ENCODE assay signal across 8 cellular contexts in genomic region chr20:23363257-23363649, GRCh38. TPM values are rescaled to one million over a fixed set of nuclear protein-coding genes. Genes with fewer than 3 reads are reported as not detected.
DNase-seq lines count a peak whose midpoint lies in the region; ATAC-seq and TF ChIP-seq lines count a peak whose summit lies in the region.

No MANE protein-coding gene starts in this region.

- peak overlapping the region; percentile 95 for H3K4me3 ChIP-seq in GM23338
- peak overlapping the region; percentile 90 for H3K4me3 ChIP-seq in skeletal muscle satellite cell (ENCODE audit: low read length)

- no peaks in the 10 kb centered on the region for H3K27me3 ChIP-seq in GM23338 (ENCODE audit: insufficient read depth)
- H3K27me3 ChIP-seq in skeletal muscle satellite cell (ENCODE audit: control insufficient read depth, insufficient read depth, low read length) = no peaks in the 10 kb centered on the region

- H3K4me1 ChIP-seq in GM23338 (ENCODE audit: insufficient read depth) (peaks cover 22% of the 10 kb centered on the region; the same call in 1 of the 2 replicates), skeletal muscle satellite cell (ENCODE audit: control insufficient read depth, insufficient read depth, low read length) (peaks cover 49% of the 10 kb centered on the region)

- ATAC-seq in GM23338 = no peak

- H2AFZ ChIP-seq in GM23338 = no peak overlapping the region

- H3K79me2 ChIP-seq in GM23338 (replicated peaks; ENCODE audit: insufficient read depth) = peaks cover 51% of the 10 kb centered on the region

- H3K4me2 ChIP-seq in GM23338 = peak overlapping the region; percentile 94
- peak overlapping the region; percentile 96 for H3K4me2 ChIP-seq in skeletal muscle satellite cell (ENCODE audit: low read length)

- no peaks in the 10 kb centered on the region for H3K9me2 ChIP-seq in GM23338 (ENCODE audit: insufficient read depth)

- H3F3A ChIP-seq in GM23338 (replicated peaks; ENCODE audit: low read depth) = peaks cover 4% of the 10 kb centered on the region; the same call in 1 of the 2 replicates

- POLR2A ChIA-PET in HEK293T (lab: Yijun Ruan, JAX) = interaction anchor here (2.3 kb wide), 1 partner anchor 13 kb away, joined by 7 read pairs; the partner anchor contains the start of gene NXT1

- H3K27me3 Mint-ChIP-seq in GM23338 (ENCODE audit: insufficient read depth, low read depth, poor library complexity) = peaks cover 22% of the 10 kb centered on the region

- H3K27ac ChIP-seq in GM23338 (ENCODE audit: low read depth) = no peak overlapping the region
- H3K27ac ChIP-seq in VCaP = peak overlapping the region; percentile 99

- no peaks in the 10 kb centered on the region for H3K9me3 Mint-ChIP-seq in GM23338

- no peak for DNase-seq in GM23338 (ENCODE audit: low spot score)
- peak; percentile 50 for DNase-seq in germinal center (ENCODE audit: low spot score)
- no peak for DNase-seq in HuH-7.5 (ENCODE audit: low spot score)
- no peak for DNase-seq in NCI-H748 (lab: John Stamatoyannopoulos, UW; ENCODE audit: unreplicated experiment)
- DNase-seq in HEK293T (ENCODE audit: extremely low spot score) = no peak
- DNase-seq in NCI-H2081 (lab: John Stamatoyannopoulos, UW) = no peak

- no peak overlapping the region for H3K27ac Mint-ChIP-seq in GM23338

- CTCF ChIA-PET in HEK293T (lab: Yijun Ruan, JAX) = no interaction called here

- H3K4me3 Mint-ChIP-seq in GM23338 = peak overlapping the region; percentile 90

- peaks cover 22% of the 10 kb centered on the region for H3K36me3 Mint-ChIP-seq in GM23338 (ENCODE audit: low read depth)

- no peak for TF ChIP-seq CTCF in GM23338 (conservative IDR thresholded peaks at IDR 0.05; ENCODE audit: low read depth in 2 of 2)
- no peak for TF ChIP-seq CTCF in VCaP (conservative IDR thresholded peaks at IDR 0.05)

- H3K9me3 ChIP-seq in skeletal muscle satellite cell (replicated peaks; ENCODE audit: low read length) = no peaks in the 10 kb centered on the region

- peaks cover 37% of the 10 kb centered on the region for H3K4me1 Mint-ChIP-seq in GM23338

- peaks cover 19% of the 10 kb centered on the region for H4K20me1 ChIP-seq in GM23338 (replicated peaks; ENCODE audit: insufficient read depth)

- H3K9ac ChIP-seq in skeletal muscle satellite cell (ENCODE audit: low read depth, low read length) = peak overlapping the region; percentile 96

- no peaks in the 10 kb centered on the region for H3K36me3 ChIP-seq in GM23338 (ENCODE audit: insufficient read depth)
- peaks cover 33% of the 10 kb centered on the region for H3K36me3 ChIP-seq in skeletal muscle satellite cell (ENCODE audit: insufficient read depth, low read length)

TF ChIP-seq in GM23338, 12 proteins besides CTCF, POLR2A, EP300 and RAD21 (continues in another document):
- TF ChIP-seq JUNB (IDR thresholded peaks at IDR 0.05; ENCODE audit: unreplicated experiment) (no peak), STAT1 (IDR thresholded peaks at IDR 0.05; ENCODE audit: unreplicated experiment) (no peak)

TF ChIP-seq in HEK293T, 16 proteins besides CTCF, POLR2A, EP300 and RAD21:
- TF ChIP-seq FOXM1 (IDR thresholded peaks at IDR 0.05; ENCODE audit: borderline replicate concordance) (no peak), TARDBP (IDR thresholded peaks at IDR 0.05) (no peak), ZNF384 (IDR thresholded peaks at IDR 0.05) (no peak), ARNT (IDR thresholded peaks at IDR 0.05) (no peak), LEF1 (IDR thresholded peaks at IDR 0.05; ENCODE audit: borderline replicate concordance) (no peak), PKNOX1 (IDR thresholded peaks at IDR 0.05) (no peak), ELF4 (IDR thresholded peaks at IDR 0.05) (no peak), BHLHE40 (IDR thresholded peaks at IDR 0.05; ENCODE audit: borderline replicate concordance) (no peak), SP1 (IDR thresholded peaks at IDR 0.05) (no peak), HDGF (IDR thresholded peaks at IDR 0.05; ENCODE audit: borderline replicate concordance) (no peak), NFRKB (IDR thresholded peaks at IDR 0.05) (no peak), L3MBTL2 (conservative IDR thresholded peaks at IDR 0.05) (no peak), SUZ12 (IDR thresholded peaks at IDR 0.05) (no peak), FOXA1 (IDR thresholded peaks at IDR 0.05) (no peak), FOXK2 (IDR thresholded peaks at IDR 0.05) (no peak), CTBP1 (IDR thresholded peaks at IDR 0.05; ENCODE audit: borderline replicate concordance) (no peak)

RNA-seq across cellular contexts. Expression of gene GZF1, which starts 1.3 kb away (rescaled TPM):
- total RNA-seq in GM23338 (2014; rRNA removed; shearing (Covaris generic)) = 15.7 and 17.3 TPM in 2 replicates
- polyA plus RNA-seq in GM23338 (2016; fragmentation: Nextera tagmentation; extraction: Ambion mirVana) = 3.7 and 4.2 TPM in 2 replicates
- 11.7 and 11.8 TPM in 2 replicates for total RNA-seq in skeletal muscle satellite cell (2012; rRNA removed)

RNA-seq across cellular contexts. Expression of gene NXT1, which starts 12.7 kb away (rescaled TPM):
- total RNA-seq in GM23338 (2014; rRNA removed; shearing (Covaris generic)) = 30.2 and 40.5 TPM in 2 replicates
- 34.4 and 39.1 TPM in 2 replicates for polyA plus RNA-seq in GM23338 (2016; fragmentation: Nextera tagmentation; extraction: Ambion mirVana)
- 27.1 and 36.3 TPM in 2 replicates for total RNA-seq in skeletal muscle satellite cell (2012; rRNA removed)

RNA-seq across cellular contexts. Expression of gene NAPB, which starts 58.0 kb away (rescaled TPM):
- total RNA-seq in GM23338 (2014; rRNA removed; shearing (Covaris generic)) = 12.9 and 18.1 TPM in 2 replicates
- polyA plus RNA-seq in GM23338 (2016; fragmentation: Nextera tagmentation; extraction: Ambion mirVana) = 7.3 and 8.1 TPM in 2 replicates
- total RNA-seq in skeletal muscle satellite cell (2012; rRNA removed) = 7.2 and 7.6 TPM in 2 replicates
